ENCODE assay signal across 18 cellular contexts in genomic region chr11:57240007-57240406, GRCh38. TPM values are rescaled to one million over a fixed set of nuclear protein-coding genes. Genes with fewer than 3 reads are reported as not detected.
DNase-seq lines count a peak whose midpoint lies in the region; ATAC-seq, FAIRE-seq and TF ChIP-seq lines count a peak whose summit lies in the region.
"Had no signal": no experiment of that assay in that cellular context is flagged by ENCODE, and none has a peak within 500 bp of the region (broad histone marks: within the 10 kb centered on the region; RNA-seq: fewer than 3 reads in every experiment).

No MANE protein-coding gene starts in this region.

- CTCF ChIA-PET in HepG2 (lab: Yijun Ruan, JAX; ENCODE audit: low intra/inter-chr PET ratio, low total read pairs): no interaction called here

- H3K27me3 Mint-ChIP-seq in nephron (ENCODE audit: low read depth): peaks cover 25% of the 10 kb centered on the region

- H3K4me3 ChIP-seq in liver (ENCODE audit: low read depth in 1 of 3, low read length in 3 of 3) (no peak overlapping the region), HepG2 (replicated peaks in 1 of 3; ENCODE audit: insufficient read depth in 1 of 3, low read depth in 2 of 3, low read length in 3 of 3) (no peak overlapping the region)

- H2AFZ ChIP-seq in HepG2 (ENCODE audit: low read length): no peak overlapping the region

- no peak for TF ChIP-seq POLR2A in HepG2 (IDR thresholded peaks at IDR 0.05; ENCODE audit: insufficient read depth in 1 of 2, low read depth in 2 of 2, low read length in 2 of 2)

- BruUV-seq in HepG2 (replicated peaks; lab: Mats Ljungman, UMichigan): no TSS peak

- H3K36me3 ChIP-seq in liver (ENCODE audit: control insufficient read depth in 4 of 4, insufficient read depth in 3 of 4, low read depth in 1 of 4, low read length in 3 of 4): no peaks in the 10 kb centered on the region
- no peaks in the 10 kb centered on the region for H3K36me3 ChIP-seq in HepG2 (replicated peaks in 1 of 2; ENCODE audit: control insufficient read depth in 1 of 2, insufficient read depth in 2 of 2, low read length in 2 of 2)

- H3K4me2 ChIP-seq in HepG2 (ENCODE audit: low read depth, low read length): no peak overlapping the region

- peaks cover 78% of the 10 kb centered on the region for H3K4me1 Mint-ChIP-seq in nephron

- POLR2A ChIA-PET in HepG2 (lab: Yijun Ruan, JAX): no interaction called here

- intact Hi-C loops in HepG2 (cut with micrococcal nuclease; ENCODE audit: unreplicated experiment): no loop called here

- in situ Hi-C loops in HepG2 (cut with HindIII; ENCODE audit: extremely low pct_ligation_motif_present, low pct_unique_long_range_greater_than_20kb): no loop called here

- no peak for DNase-seq in HepG2 (ENCODE audit: low spot score)
- DNase-seq in left lobe of liver (ENCODE audit: low spot score): peak; percentile 90
- DNase-seq in SHP77 treated with DMSO at 0.1 percent for 48 hours (lab: John Stamatoyannopoulos, UW): no peak
- DNase-seq in SK-N-DZ (ENCODE audit: low spot score): no peak
- DNase-seq in H4 (ENCODE audit: low spot score): no peak
- DNase-seq: DND-41, IMR-90, NCI-H1417 treated with DMSO at 0.1 percent for 48 hours, NCI-H187 treated with DMSO at 0.1 percent for 48 hours, NCI-H2227 treated with DMSO at 0.1 percent for 48 hours, RPMI8226, SIG-M5 had no signal

- H3K36me3 Mint-ChIP-seq in nephron (ENCODE audit: low read depth): no peaks in the 10 kb centered on the region

- peaks cover 13 to 33% (median 27%) of the 10 kb centered on the region in 4 donors for H3K4me1 ChIP-seq in liver (ENCODE audit: control insufficient read depth in 4 of 4, insufficient read depth in 4 of 4, low read length in 3 of 4)
- no peaks in the 10 kb centered on the region for H3K4me1 ChIP-seq in HepG2 (ENCODE audit: insufficient read depth, low read length)

- TF ChIP-seq EP300 in HepG2 (IDR thresholded peaks at IDR 0.05; ENCODE audit: low read depth in 2 of 2, low read length in 2 of 2) (no peak), HepG2 (CRISPR knock-in tag; IDR thresholded peaks at IDR 0.05; ENCODE audit: borderline replicate concordance) (no peak)

- no peak overlapping the region for H3K9ac ChIP-seq in liver (ENCODE audit: low read depth in 1 of 2, low read length in 2 of 2)
- no peak overlapping the region for H3K9ac ChIP-seq in HepG2 (ENCODE audit: insufficient read depth, low read depth, low read length)

- H3K9me3 ChIP-seq in liver (ENCODE audit: control insufficient read depth in 4 of 4, low read length in 3 of 4) (no peaks in the 10 kb centered on the region), HepG2 (ENCODE audit: low read length) (no peaks in the 10 kb centered on the region)

- WGBS in liver: 51% methylated on average over 2 of the region's 2 CpGs
- 29% methylated on average over 1 of the region's 2 CpGs for WGBS in HepG2 (ENCODE audit: low lambda C conversion rate)

- no peak overlapping the region for H3K4me3 Mint-ChIP-seq in nephron
- H3K4me3 Mint-ChIP-seq: H9 had no signal

- no peaks in the 10 kb centered on the region for H3K9me3 Mint-ChIP-seq in nephron
- H3K9me3 Mint-ChIP-seq: H9 had no signal

- no peaks in the 10 kb centered on the region for H3K79me2 ChIP-seq in HepG2 (ENCODE audit: insufficient read depth, low read length)

- H3K27me3 ChIP-seq in liver (ENCODE audit: control insufficient read depth in 4 of 4, insufficient read depth in 4 of 4, low read length in 3 of 4) (no peaks in the 10 kb centered on the region), HepG2 (ENCODE audit: control insufficient read depth in 1 of 2, insufficient read depth in 2 of 2, low read length in 2 of 2) (0 out of 5 replicates have a peak, but pooled peaks cover 0 to 5% of the 10 kb centered on the region in 2 experiments)

- no peak for TF ChIP-seq CTCF in liver (IDR thresholded peaks at IDR 0.05; ENCODE audit: low read depth, low read length, missing input control)
- TF ChIP-seq CTCF in HepG2 (CRISPR knock-in tag; IDR thresholded peaks at IDR 0.05): no peak
- no peak for TF ChIP-seq CTCF in nephron (IDR thresholded peaks at IDR 0.05; ENCODE audit: unreplicated experiment in 3 of 3)

- peak overlapping the region in 2 of 3 experiments; percentile 70 to 80 for H3K27ac Mint-ChIP-seq in nephron

- no peak overlapping the region for H3K27ac ChIP-seq in liver (ENCODE audit: low read depth in 1 of 2, low read length in 2 of 2)
- H3K27ac ChIP-seq in HepG2 (ENCODE audit: extremely low read length, insufficient read depth, low read length): no peak overlapping the region
- H3K27ac ChIP-seq: C4-2B had no signal

- peak; percentile 31 to 35 for TF ChIP-seq RAD21 in liver (IDR thresholded peaks at IDR 0.05)
- no peak for TF ChIP-seq RAD21 in HepG2 (CRISPR knock-in tag; IDR thresholded peaks at IDR 0.05)

- no peaks in the 10 kb centered on the region for H4K20me1 ChIP-seq in HepG2 (ENCODE audit: insufficient read depth, low read length)

- no peak for FAIRE-seq in HepG2 (lab: Jason Lieb, UNC)

- no peak for ATAC-seq in HepG2
- peak; percentile 91 for ATAC-seq in left lobe of liver

TF ChIP-seq in HepG2, 621 proteins besides CTCF, POLR2A, EP300 and RAD21 (continues in another document):
- TF ChIP-seq ERF (CRISPR knock-in tag; IDR thresholded peaks at IDR 0.05) (no peak), TOE1 (CRISPR knock-in tag; IDR thresholded peaks at IDR 0.05) (no peak), ZNF547 (CRISPR knock-in tag; IDR thresholded peaks at IDR 0.05) (no peak)

RNA-seq across cellular contexts. Expression of gene APLNR, which starts 3.0 kb away (rescaled TPM):
- total RNA-seq in liver (10 to 100 TPM in 1 of 2 donors, 1 to 10 TPM in 1; 3.2 to 39.4 TPM), HepG2 (2016; rRNA removed; fragmentation: Illumina TruSeq; extraction: Trizol) (not detected in 2 replicates), left lobe of liver (2.4 TPM)
- polyA plus RNA-seq in liver (1 to 10 TPM; 3.4 to 4.5 TPM), HepG2 (2011; rRNA removed) (not detected in 2 replicates)
- not detected in 2 replicates for total RNA-seq in HepG2 (2016; cell fraction: cytosol; rRNA removed; fragmentation: Illumina TruSeq; extraction: Trizol; ENCODE audit: low read depth)
- total RNA-seq in HepG2 (2016; cell fraction: insoluble cytoplasmic fraction; rRNA removed; fragmentation: Illumina TruSeq; extraction: Trizol): not detected in 2 replicates
- not detected in 2 replicates for total RNA-seq in HepG2 (2016; cell fraction: membrane; rRNA removed; fragmentation: Illumina TruSeq; extraction: Trizol)
- total RNA-seq in HepG2 (2016; cell fraction: nucleus; rRNA removed; fragmentation: Illumina TruSeq; extraction: Trizol): not detected in 2 replicates
- not detected in 2 replicates for polyA plus RNA-seq in HepG2 (2011; cell fraction: cytosol; rRNA removed)
- not detected in 2 replicates for polyA plus RNA-seq in HepG2 (2011; cell fraction: nucleus; rRNA removed)
- polyA plus RNA-seq in HepG2 (2012): not detected in 2 replicates
- not detected in 2 replicates for polyA plus RNA-seq in HepG2 (2016; cell fraction: cytosol; fragmentation: Illumina TruSeq; extraction: Trizol; ENCODE audit: low read depth)
- not detected in 2 replicates for polyA plus RNA-seq in HepG2 (2016; cell fraction: insoluble cytoplasmic fraction; fragmentation: Illumina TruSeq; extraction: Trizol; ENCODE audit: low read depth)
- polyA plus RNA-seq in HepG2 (2016; cell fraction: membrane; fragmentation: Illumina TruSeq; extraction: Trizol; ENCODE audit: low read depth): not detected in 2 replicates
- polyA plus RNA-seq in HepG2 (2016; cell fraction: nucleus; fragmentation: Illumina TruSeq; extraction: Trizol; ENCODE audit: insufficient read depth, low read depth): not detected in 2 replicates
- 0.05 TPM in 1 of 2 replicates, not detected in the other for polyA minus RNA-seq in HepG2 (2011; rRNA and poly(A)+ RNA removed; ENCODE audit: low replicate concordance)
- polyA minus RNA-seq in HepG2 (2011; cell fraction: cytosol; rRNA and poly(A)+ RNA removed): not detected in 2 replicates
- not detected in 2 replicates for polyA minus RNA-seq in HepG2 (2011; cell fraction: nucleus; rRNA and poly(A)+ RNA removed)
- not detected in 2 replicates for polyA plus RNA-seq in SK-N-DZ (2014; cell fraction: cytosol; rRNA removed)
- not detected in 2 replicates for polyA plus RNA-seq in SK-N-DZ (2014; cell fraction: nucleus; rRNA removed)
- 0.10 TPM in 1 of 2 replicates, not detected in the other for total RNA-seq in H4 (2014; rRNA removed; shearing (Covaris generic))
- total RNA-seq: G401, IMR-90, M059J had no signal
- polyA plus RNA-seq: IMR-90 had no signal

RNA-seq across cellular contexts. Expression of gene LRRC55, which starts 58.3 kb away (rescaled TPM):
- 1 to 10 TPM in 1 of 2 donors, under 1 TPM in 1; under 0.01 to 1.4 TPM for total RNA-seq in liver
- polyA plus RNA-seq in liver: 1 to 10 TPM in 1 of 2 donors, under 1 TPM in 1; 0.08 to 1.5 TPM
- not detected in 2 replicates for total RNA-seq in HepG2 (2016; rRNA removed; fragmentation: Illumina TruSeq; extraction: Trizol)
- total RNA-seq in HepG2 (2016; cell fraction: cytosol; rRNA removed; fragmentation: Illumina TruSeq; extraction: Trizol; ENCODE audit: low read depth): not detected in 2 replicates
- total RNA-seq in HepG2 (2016; cell fraction: insoluble cytoplasmic fraction; rRNA removed; fragmentation: Illumina TruSeq; extraction: Trizol): not detected in 2 replicates
- total RNA-seq in HepG2 (2016; cell fraction: membrane; rRNA removed; fragmentation: Illumina TruSeq; extraction: Trizol): not detected in 2 replicates
- not detected in 2 replicates for total RNA-seq in HepG2 (2016; cell fraction: nucleus; rRNA removed; fragmentation: Illumina TruSeq; extraction: Trizol)
- not detected in 2 replicates for polyA plus RNA-seq in HepG2 (2011; rRNA removed)
- polyA plus RNA-seq in HepG2 (2011; cell fraction: cytosol; rRNA removed): not detected in 2 replicates
- not detected in 2 replicates for polyA plus RNA-seq in HepG2 (2011; cell fraction: nucleus; rRNA removed)
- polyA plus RNA-seq in HepG2 (2012): not detected in 2 replicates
- polyA plus RNA-seq in HepG2 (2016; cell fraction: cytosol; fragmentation: Illumina TruSeq; extraction: Trizol; ENCODE audit: low read depth): not detected in 2 replicates
- not detected in 2 replicates for polyA plus RNA-seq in HepG2 (2016; cell fraction: insoluble cytoplasmic fraction; fragmentation: Illumina TruSeq; extraction: Trizol; ENCODE audit: low read depth)
- polyA plus RNA-seq in HepG2 (2016; cell fraction: membrane; fragmentation: Illumina TruSeq; extraction: Trizol; ENCODE audit: low read depth): not detected in 2 replicates
- polyA plus RNA-seq in HepG2 (2016; cell fraction: nucleus; fragmentation: Illumina TruSeq; extraction: Trizol; ENCODE audit: insufficient read depth, low read depth): not detected in 2 replicates
- polyA minus RNA-seq in HepG2 (2011; rRNA and poly(A)+ RNA removed; ENCODE audit: low replicate concordance): not detected in 2 replicates
- not detected in 2 replicates for polyA minus RNA-seq in HepG2 (2011; cell fraction: cytosol; rRNA and poly(A)+ RNA removed)
- polyA minus RNA-seq in HepG2 (2011; cell fraction: nucleus; rRNA and poly(A)+ RNA removed): not detected in 2 replicates
- total RNA-seq in left lobe of liver: 0.13 TPM
- polyA plus RNA-seq in SK-N-DZ (2014; cell fraction: cytosol; rRNA removed): not detected in 2 replicates
- not detected in 2 replicates for polyA plus RNA-seq in SK-N-DZ (2014; cell fraction: nucleus; rRNA removed)
- not detected in 2 replicates for total RNA-seq in H4 (2014; rRNA removed; shearing (Covaris generic))
- total RNA-seq: G401, IMR-90, M059J had no signal
- polyA plus RNA-seq: IMR-90 had no signal
